Comparison of ENCODE assay signal across 30 cellular contexts in genomic region chr19:11423804-11424318, GRCh38. TPM values are rescaled to one million over a fixed set of nuclear protein-coding genes. Genes with fewer than 3 reads are reported as not detected.
DNase-seq lines count a peak whose midpoint lies in the region; TF ChIP-seq lines count a peak whose summit lies in the region.
"Had no signal": no experiment of that assay in that cellular context is flagged by ENCODE, and none has a peak within 500 bp of the region (broad histone marks: within the 10 kb centered on the region; RNA-seq: fewer than 3 reads in every experiment).

No MANE protein-coding gene starts in this region.

- no peaks in the 10 kb centered on the region for H4K20me1 ChIP-seq in osteoblast (ENCODE audit: insufficient read depth, low read length)

- TF ChIP-seq CTCF in osteoblast (IDR thresholded peaks at IDR 0.05; ENCODE audit: extremely low read depth, low read depth, low read length): no peak

- H3K4me3 ChIP-seq in H7 (ENCODE audit: insufficient read depth, low read depth, low read length) (no peak overlapping the region), osteoblast (ENCODE audit: insufficient read depth, low read length) (no peak overlapping the region)
- H3K4me3 ChIP-seq: esophagus muscularis mucosa, GM23248, heart right ventricle, vagina had no signal

- H3K27ac ChIP-seq in osteoblast (ENCODE audit: low read depth, low read length): no peak overlapping the region
- H3K27ac ChIP-seq: esophagus muscularis mucosa, foreskin keratinocyte, GM23248, heart right ventricle, HL-60, neutrophil, RWPE1, vagina, VCaP had no signal

- H3K36me3 ChIP-seq in H7 (replicated peaks; ENCODE audit: control insufficient read depth, insufficient read depth, low read length): no peaks in the 10 kb centered on the region
- H3K36me3 ChIP-seq in osteoblast (ENCODE audit: insufficient read depth, low read length): no peaks in the 10 kb centered on the region
- H3K36me3 ChIP-seq: esophagus muscularis mucosa, heart right ventricle, neutrophil, vagina had no signal

- H3K4me2 ChIP-seq in osteoblast (ENCODE audit: insufficient read depth, low read length): no peak overlapping the region

- no peak overlapping the region for H2AFZ ChIP-seq in osteoblast (ENCODE audit: low read length)
- H2AFZ ChIP-seq: GM23248 had no signal

- peak; percentile 34 for DNase-seq in NCI-H2171 treated with DMSO at 0.1 percent for 48 hours (lab: John Stamatoyannopoulos, UW)
- DNase-seq in NCI-H2171 (lab: John Stamatoyannopoulos, UW): no peak
- DNase-seq in H7: peak; percentile 41
- peak; percentile 23 for DNase-seq in cerebellum (ENCODE audit: low spot score)
- peak; percentile 92 for DNase-seq in osteoblast (ENCODE audit: insufficient read length, low spot score, missing footprints)
- DNase-seq in putamen (ENCODE audit: low spot score): no peak
- DNase-seq in OCI-M1 (lab: John Stamatoyannopoulos, UW): no peak
- no peak for DNase-seq in SHP77 treated with DMSO at 0.1 percent for 48 hours (lab: John Stamatoyannopoulos, UW)
- DNase-seq: activated CD4-positive, alpha-beta T cell treated with anti-CD3 and anti-CD28 coated beads for 4 hours; activated effector memory CD4-positive, alpha-beta T cell treated with Interleukin-2 at 50 U/mL for 16 hours; activated naive CD8-positive, alpha-beta T cell treated with anti-CD3 and anti-CD28 coated beads, Interleukin-2, amount 10 ng/mL, durations not matched to agents 7 days and 5 days; activated T-cell treated with anti-CD3 and anti-CD28 coated beads for 4 hours; AML-193; CD8-positive, alpha-beta memory T cell; central memory CD4-positive, alpha-beta T cell; DMS153; foreskin keratinocyte; GM23248; heart right ventricle; NCI-H1048; NCI-H187; NCI-H526; stimulated activated naive CD8-positive, alpha-beta T cell treated with anti-CD3 and anti-CD28 coated beads, Interleukin-15, amount 100 ng/mL, for 72 hours had no signal

- H3K9me3 ChIP-seq in osteoblast (ENCODE audit: low read depth, low read length): no peaks in the 10 kb centered on the region
- H3K9me3 ChIP-seq: esophagus muscularis mucosa, heart right ventricle, neutrophil, vagina had no signal

- H3K4me1 ChIP-seq in osteoblast (ENCODE audit: insufficient read depth, low read length): peaks cover 4% of the 10 kb centered on the region

- H3K79me2 ChIP-seq in osteoblast (ENCODE audit: insufficient read depth, low read length): no peaks in the 10 kb centered on the region

- H3K27me3 ChIP-seq in H7 (ENCODE audit: control insufficient read depth, insufficient read depth, low read length): peaks cover 50% of the 10 kb centered on the region
- peaks cover 14% of the 10 kb centered on the region for H3K27me3 ChIP-seq in osteoblast (ENCODE audit: insufficient read depth, low read length)
- H3K27me3 ChIP-seq: vagina had no signal

RNA-seq across cellular contexts. Expression of gene RGL3, which starts 4.7 kb away (rescaled TPM):
- 1.6 and 7.8 TPM in 2 replicates for total RNA-seq in H7 (2014; rRNA removed; shearing (Covaris generic))
- total RNA-seq in cerebellum (0.18 TPM), osteoblast (0.29 and 0.36 TPM in 2 replicates)
- total RNA-seq: activated naive CD8-positive, alpha-beta T cell treated with anti-CD3 and anti-CD28 coated beads, Interleukin-2, amount 10 ng/mL, durations not matched to agents 7 days and 5 days; CD8-positive, alpha-beta memory T cell; foreskin keratinocyte had no signal

RNA-seq across cellular contexts. Expression of gene ODAD3, which starts 11.1 kb away (rescaled TPM):
- total RNA-seq in H7 (2014; rRNA removed; shearing (Covaris generic)): 0.66 and 1.4 TPM in 2 replicates
- total RNA-seq in cerebellum (0.82 TPM), osteoblast (under 0.01 TPM in 2 replicates)
- total RNA-seq: activated naive CD8-positive, alpha-beta T cell treated with anti-CD3 and anti-CD28 coated beads, Interleukin-2, amount 10 ng/mL, durations not matched to agents 7 days and 5 days; lung microvascular endothelial cell; vagina had no signal

RNA-seq across cellular contexts. Expression of gene PRKCSH, which starts 11.6 kb away (rescaled TPM):
- 97.7 and 108 TPM in 2 replicates for total RNA-seq in H7 (2014; rRNA removed; shearing (Covaris generic))
- total RNA-seq in cerebellum (47.5 TPM), osteoblast (117 and 119 TPM in 2 replicates)

RNA-seq across cellular contexts. Expression of gene EPOR, which starts 39.7 kb away (rescaled TPM):
- total RNA-seq in H7 (2014; rRNA removed; shearing (Covaris generic)): 14.9 and 15.8 TPM in 2 replicates
- total RNA-seq in cerebellum (3.3 TPM), osteoblast (1.8 and 2.5 TPM in 2 replicates)

RNA-seq across cellular contexts. Expression of gene SWSAP1, which starts 49.4 kb away (rescaled TPM):
- total RNA-seq in H7 (2014; rRNA removed; shearing (Covaris generic)): 3.0 and 3.3 TPM in 2 replicates
- 0.64 TPM for total RNA-seq in cerebellum
- 0.72 and 0.88 TPM in 2 replicates for total RNA-seq in osteoblast

Comparison
In these comparisons a context has a peak if more than half of its experiments do, and no peak if none do; other contexts are left out.
1. DNase-seq: peak in NCI-H2171 treated with DMSO at 0.1 percent for 48 hours (single experiment), H7 (single experiment), cerebellum (single experiment) and osteoblast (single experiment); none in NCI-H2171 (single experiment), putamen (single experiment), OCI-M1 (single experiment) and SHP77 treated with DMSO at 0.1 percent for 48 hours (single experiment).